8 cellular contexts compared by ENCODE assay signal in the genomic region with DNA sequence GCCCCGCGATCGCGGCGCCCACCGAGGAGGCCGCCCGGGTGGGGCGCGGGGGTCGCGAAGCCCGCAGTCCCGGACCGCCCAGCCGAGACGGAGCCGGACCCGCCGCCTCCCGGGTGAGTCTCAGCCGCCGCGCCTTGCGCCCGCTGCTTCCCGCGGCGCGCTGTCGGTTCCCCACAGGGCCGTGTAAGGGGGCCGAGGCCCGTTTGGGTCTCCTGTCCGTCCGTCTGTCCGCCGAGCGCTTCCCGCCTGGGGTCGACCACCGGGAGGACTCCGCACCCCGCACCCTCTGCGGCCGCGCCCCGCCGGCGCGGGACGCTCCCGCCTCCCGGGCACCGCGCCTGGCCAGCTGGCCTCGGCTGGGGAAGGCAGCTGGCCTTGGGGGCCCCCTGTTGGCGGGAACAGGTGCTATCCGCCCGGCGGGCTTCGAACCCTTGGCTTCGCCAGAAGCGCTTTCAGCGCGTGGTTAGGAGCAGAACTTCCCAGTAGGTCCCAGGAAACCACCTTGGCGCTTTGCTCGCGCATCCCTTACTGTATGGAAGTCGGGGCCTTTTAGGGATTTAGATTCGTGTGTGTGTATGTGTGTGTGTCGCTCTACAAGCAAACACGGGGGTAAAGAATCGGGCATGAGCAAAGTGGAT. TPM values are rescaled to one million over a fixed set of nuclear protein-coding genes. Genes with fewer than 3 reads are reported as not detected.
DNase-seq lines count a peak whose midpoint lies in the region; ATAC-seq and TF ChIP-seq lines count a peak whose summit lies in the region.

No MANE protein-coding gene starts in this region.

- H4K20me1 ChIP-seq in IMR-90 (ENCODE audit: insufficient read depth, low read length) = peaks cover 6% of the 10 kb centered on the region

- CTCF ChIA-PET in IMR-90 (lab: Yijun Ruan, JAX) = interaction anchor here (0.6 to 2.4 kb wide), 8 partner anchors 12 to 1380 kb away, joined by 3 to 14 read pairs (median 4); no protein-coding TSS in a partner anchor

- intact Hi-C loops in IMR-90 (cut with micrococcal nuclease) (loop anchor here (2.0 kb wide), 2 partner anchors 59 to 277 kb away; no protein-coding TSS in a partner anchor), testis (cut with DNase I; ENCODE audit: low total_unique reads) (loop anchor here (10.0 kb wide), 1 partner anchor 121 kb away; no protein-coding TSS in a partner anchor)

- peak overlapping the region; percentile 80 for H3K4me3 ChIP-seq in IMR-90 (ENCODE audit: insufficient read depth, low read depth, low read length)
- peak overlapping the region; percentile 66 to 75 for H3K4me3 ChIP-seq in esophagus (ENCODE audit: low read depth in 1 of 2, low read length in 2 of 2)
- peak overlapping the region; percentile 64 to 74 for H3K4me3 ChIP-seq in testis

- ATAC-seq in IMR-90 (ENCODE audit: low read depth) = peak; percentile 48
- no peak for ATAC-seq in GM19467 (IDR thresholded peaks at IDR 0.05; ENCODE audit: unreplicated experiment)
- ATAC-seq in GM19455 (IDR thresholded peaks at IDR 0.05; ENCODE audit: unreplicated experiment) = no peak

- BruUV-seq in IMR-90 (replicated peaks; lab: Mats Ljungman, UMichigan) = no TSS peak

- peak overlapping the region; percentile 87 for H3K4ac ChIP-seq in IMR-90 (ENCODE audit: low read depth, low read length)

- H3K36me3 ChIP-seq in ES-I3 (ENCODE audit: insufficient read depth, low read length) (no peaks in the 10 kb centered on the region), IMR-90 (ENCODE audit: control insufficient read depth, insufficient read depth, low read length) (peaks cover 3% of the 10 kb centered on the region), esophagus (ENCODE audit: control insufficient read depth in 2 of 2, insufficient read depth in 2 of 2, low read length in 1 of 2) (no peaks in the 10 kb centered on the region), testis (ENCODE audit: low read depth, missing control alignments) (no peaks in the 10 kb centered on the region)

- 3% methylated on average over 25 of the region's 74 CpGs; no CpG with 5 or more reads in 1 of the 2 experiments for WGBS in IMR-90 (ENCODE audit: extremely low coverage in 2 of 2, insufficient read length in 1 of 2), 2 experiments
- WGBS in esophagus, 2 donors = 1% methylated on average over 61 to 74 of the region's 74 CpGs
- WGBS in testis, 2 donors = 2 to 4% methylated on average over 17 to 48 of the region's 74 CpGs

- peak; percentile 55 for TF ChIP-seq POLR2A in IMR-90 (IDR thresholded peaks at IDR 0.05; ENCODE audit: low read depth, low read length)
- no peak for TF ChIP-seq POLR2A in testis (IDR thresholded peaks at IDR 0.05)

- peak overlapping the region; percentile 92 for H2AK9ac ChIP-seq in IMR-90 (replicated peaks; ENCODE audit: low read depth, low read length, poor library complexity)

- peak overlapping the region; percentile 71 for H3K18ac ChIP-seq in IMR-90 (ENCODE audit: low read depth, low read length)

- H3K4me2 ChIP-seq in IMR-90 (ENCODE audit: low read depth, low read length) = peak overlapping the region; percentile 91

- peak overlapping the region; percentile 66 for H3K23ac ChIP-seq in IMR-90 (ENCODE audit: low read depth, low read length)

- POLR2A ChIA-PET in IMR-90 (lab: Charles Lee; ENCODE audit: unreplicated experiment) = no interaction called here

- 0 out of 3 replicates have a peak overlapping the region, but pooled peaks have one; percentile 45 for H2BK15ac ChIP-seq in IMR-90 (ENCODE audit: low read depth, low read length)

- H3K9me3 ChIP-seq in ES-I3 (ENCODE audit: control insufficient read depth, insufficient read depth, low read length) = no peaks in the 10 kb centered on the region
- peaks cover 3% of the 10 kb centered on the region; the same call in 1 of the 2 replicates for H3K9me3 ChIP-seq in IMR-90 (ENCODE audit: control insufficient read depth, insufficient read depth, low read length)
- H3K9me3 ChIP-seq in esophagus (ENCODE audit: control insufficient read depth in 2 of 2, insufficient read depth in 1 of 2, low read depth in 1 of 2, low read length in 1 of 2) = no peaks in the 10 kb centered on the region
- H3K9me3 ChIP-seq in testis = no peaks in the 10 kb centered on the region

- H4K91ac ChIP-seq in IMR-90 (ENCODE audit: insufficient read depth, low read depth, low read length) = peak overlapping the region; percentile 66

- H3K56ac ChIP-seq in IMR-90 (ENCODE audit: extremely low read depth, insufficient read depth, low read length) = peak overlapping the region; percentile 46; the same call in 1 of the 2 replicates

- TF ChIP-seq RAD21 in IMR-90 (IDR thresholded peaks at IDR 0.05; ENCODE audit: low read length) = peak; percentile 51

- peak overlapping the region; percentile 92 for H3K14ac ChIP-seq in IMR-90 (replicated peaks; ENCODE audit: low read depth, low read length)

- H3K27ac ChIP-seq in IMR-90 (ENCODE audit: insufficient read depth, low read length) (peak overlapping the region; percentile 74), VCaP (peak overlapping the region; percentile 74), esophagus (ENCODE audit: low read depth in 2 of 2, low read length in 1 of 2) (peak overlapping the region; percentile 93 to 99), testis (peak overlapping the region; percentile 74 to 75)

- peak overlapping the region; percentile 57; the same call in 1 of the 2 replicates for H2AK5ac ChIP-seq in IMR-90 (ENCODE audit: low read depth, low read length)

- peak; percentile 66 for DNase-seq in IMR-90
- peak; percentile 56 for DNase-seq in mucosa of gallbladder (ENCODE audit: low spot score)
- DNase-seq in testis = peak; percentile 57

- peak overlapping the region; percentile 48 for H2BK120ac ChIP-seq in IMR-90 (ENCODE audit: low read depth, low read length)

- H3K27me3 ChIP-seq in IMR-90 (ENCODE audit: control insufficient read depth, insufficient read depth, low read length) = 0 out of 2 replicates have a peak, but pooled peaks cover 3% of the 10 kb centered on the region
- H3K27me3 ChIP-seq in esophagus (ENCODE audit: control insufficient read depth in 1 of 2, insufficient read depth in 2 of 2, low read length in 2 of 2) = no peaks in the 10 kb centered on the region
- no peaks in the 10 kb centered on the region for H3K27me3 ChIP-seq in testis

- in situ Hi-C loops in IMR-90 (cut with MboI; ENCODE audit: low sequenced_read_pairs) = loop anchor here (5.0 to 10.0 kb wide), 2 partner anchors 118 to 271 kb away; no protein-coding TSS in a partner anchor

- peak overlapping the region in 1 of 2 experiments; percentile 41; a peak in 2 of 4 replicates for H4K8ac ChIP-seq in IMR-90 (ENCODE audit: low read depth in 2 of 2, low read length in 2 of 2)

- H3K9ac ChIP-seq in ES-I3 (ENCODE audit: low read depth, low read length) (peak overlapping the region; percentile 77), IMR-90 (ENCODE audit: low read depth, low read length) (peak overlapping the region; percentile 76)

- peak overlapping the region; percentile 4 for H2BK20ac ChIP-seq in IMR-90 (ENCODE audit: low read depth, low read length)

- TF ChIP-seq CTCF in IMR-90 (conservative IDR thresholded peaks at IDR 0.05; ENCODE audit: low read depth, low read length) (peak; percentile 71), VCaP (conservative IDR thresholded peaks at IDR 0.05) (peak; percentile 90), testis (IDR thresholded peaks at IDR 0.05) (peak; percentile 43 to 59 (median 44))

- H2AFZ ChIP-seq in IMR-90 (replicated peaks; ENCODE audit: low read length, poor library complexity) = peak overlapping the region; percentile 84

- H3K9me1 ChIP-seq in IMR-90 (ENCODE audit: insufficient read depth, low read length) = peaks cover 26% of the 10 kb centered on the region

- dilution Hi-C loops in IMR-90 (cut with HindIII; ENCODE audit: low sequenced_read_pairs, unreplicated experiment) = no loop called here

- H4K5ac ChIP-seq in IMR-90 (ENCODE audit: low read depth, low read length) = peak overlapping the region; percentile 43

- peaks cover 36 to 45% of the 10 kb centered on the region in 2 experiments for H3K79me1 ChIP-seq in IMR-90 (ENCODE audit: low read depth in 1 of 2, low read length in 2 of 2)

- H3K4me1 ChIP-seq in ES-I3 (ENCODE audit: insufficient read depth, low read length) (peaks cover 10% of the 10 kb centered on the region), IMR-90 (ENCODE audit: control insufficient read depth, insufficient read depth, low read length) (peaks cover 28% of the 10 kb centered on the region), esophagus (ENCODE audit: control insufficient read depth in 2 of 2, insufficient read depth in 2 of 2, low read length in 1 of 2) (peaks cover 0 to 3% of the 10 kb centered on the region in 2 donors), testis (peaks cover 14% of the 10 kb centered on the region)

- H2BK5ac ChIP-seq in IMR-90 (ENCODE audit: low read depth, low read length, poor library complexity, severe bottlenecking) = peak overlapping the region; percentile 45

TF ChIP-seq in IMR-90, 13 proteins besides CTCF, POLR2A, EP300 and RAD21:
- TF ChIP-seq SMC3 (IDR thresholded peaks at IDR 0.05; ENCODE audit: low read depth, low read length) = peak; percentile 45; the same call in 1 of the 2 replicates
- TF ChIP-seq RCOR1 (IDR thresholded peaks at IDR 0.05; ENCODE audit: insufficient replicate concordance, low read length) = peak; percentile 31
- no peak for TF ChIP-seq NFE2L2 (IDR thresholded peaks at IDR 0.05; ENCODE audit: low read depth, low read length)
- peak; percentile 34; the same call in 1 of the 2 replicates for TF ChIP-seq MAZ (IDR thresholded peaks at IDR 0.05; ENCODE audit: borderline replicate concordance, low read depth, low read length)
TF ChIP-seq in IMR-90: peak in this region for 3.

RNA-seq across cellular contexts. Expression of gene TMEM51, which starts 0.4 kb away (rescaled TPM):
- total RNA-seq in IMR-90 (2012; rRNA removed) (2.7 and 3.6 TPM in 2 replicates), mucosa of gallbladder (43.7 TPM), testis (1 to 10 TPM; 5.3 to 7.9 TPM)
- polyA plus RNA-seq in IMR-90 (2012; rRNA removed) (10.2 and 11.6 TPM in 2 replicates), esophagus (10 to 100 TPM in 1 of 2 donors, 1 to 10 TPM in 1; 7.4 to 15.4 TPM), testis (ENCODE audit: insufficient read depth, low read depth, low replicate concordance) (5.3 TPM)
- polyA plus RNA-seq in IMR-90 (2012; cell fraction: cytosol; rRNA removed) = 12.3 and 20.7 TPM in 2 replicates
- polyA plus RNA-seq in IMR-90 (2012; cell fraction: nucleus; rRNA removed; ENCODE audit: low replicate concordance) = 8.6 and 13.7 TPM in 2 replicates
